Comparison of ENCODE assay signal across 8 cellular contexts in the genomic region with DNA sequence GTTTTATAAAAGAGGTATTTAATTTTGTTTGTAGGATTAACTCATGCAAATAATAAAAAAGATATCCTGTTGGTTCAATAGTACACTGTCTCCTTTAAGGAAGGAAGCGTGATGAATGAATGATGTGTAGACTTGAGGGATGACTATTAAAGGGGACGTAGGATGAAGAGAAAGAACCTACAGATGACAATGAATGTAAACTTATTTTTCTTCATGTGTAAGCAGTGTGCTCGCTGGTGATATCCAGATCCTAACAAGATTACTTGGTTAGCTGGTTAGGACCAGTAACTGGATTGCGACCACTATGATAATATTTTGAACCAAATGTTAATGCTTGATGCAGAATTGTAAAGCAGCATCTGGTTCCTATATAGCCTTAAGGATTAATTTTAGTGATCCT. TPM values are rescaled to one million over a fixed set of nuclear protein-coding genes. Genes with fewer than 3 reads are reported as not detected.
DNase-seq lines count a peak whose midpoint lies in the region; ATAC-seq, FAIRE-seq and TF ChIP-seq lines count a peak whose summit lies in the region.

No MANE protein-coding gene starts in this region.

- H3K79me2 ChIP-seq in HepG2 (ENCODE audit: insufficient read depth, low read length): peaks cover 46% of the 10 kb centered on the region

- H2AFZ ChIP-seq in HepG2 (ENCODE audit: low read length): no peak overlapping the region

- H3K36me3 ChIP-seq in left ventricle myocardium inferior (peaks cover 14% of the 10 kb centered on the region), HepG2 (replicated peaks in 1 of 2; ENCODE audit: control insufficient read depth in 1 of 2, insufficient read depth in 2 of 2, low read length in 2 of 2) (no peaks in the 10 kb centered on the region; a peak in 2 of 5 replicates), vagina (peaks cover 0 to 6% of the 10 kb centered on the region in 2 donors)

- peaks cover 75% of the 10 kb centered on the region for H3K4me1 ChIP-seq in left ventricle myocardium inferior
- H3K4me1 ChIP-seq in HepG2 (ENCODE audit: insufficient read depth, low read length): peaks cover 41% of the 10 kb centered on the region
- H3K4me1 ChIP-seq in vagina: peaks cover 61% of the 10 kb centered on the region

- TF ChIP-seq CTCF in left ventricle myocardium inferior (IDR thresholded peaks at IDR 0.05; ENCODE audit: borderline replicate concordance): no peak
- TF ChIP-seq CTCF in HepG2 (CRISPR knock-in tag; IDR thresholded peaks at IDR 0.05): no peak
- no peak for TF ChIP-seq CTCF in vagina (IDR thresholded peaks at IDR 0.05)

- no peak for TF ChIP-seq POLR2A in HepG2 (IDR thresholded peaks at IDR 0.05; ENCODE audit: insufficient read depth in 1 of 2, low read depth in 2 of 2, low read length in 2 of 2)
- TF ChIP-seq POLR2A in vagina (IDR thresholded peaks at IDR 0.05): no peak

- in situ Hi-C loops in HepG2 (cut with HindIII; ENCODE audit: extremely low pct_ligation_motif_present, low pct_unique_long_range_greater_than_20kb): no loop called here

- H3K9ac ChIP-seq in HepG2 (ENCODE audit: insufficient read depth, low read depth, low read length): peak overlapping the region; percentile 34; the same call in 1 of the 2 replicates

- no peak for FAIRE-seq in HepG2 (lab: Jason Lieb, UNC)

- peak overlapping the region; percentile 96 for H3K4me3 ChIP-seq in left ventricle myocardium inferior
- peak overlapping the region; percentile 95 to 99 (median 97); a peak in 5 of 6 replicates for H3K4me3 ChIP-seq in HepG2 (replicated peaks in 1 of 3; ENCODE audit: insufficient read depth in 1 of 3, low read depth in 2 of 3, low read length in 3 of 3)
- peak overlapping the region; percentile 89 to 95 for H3K4me3 ChIP-seq in vagina

- ATAC-seq in left cardiac atrium: no peak
- no peak for ATAC-seq in HepG2

- peaks cover 76% of the 10 kb centered on the region for H3K36me3 Mint-ChIP-seq in activated T-helper 2 cell treated with anti-CD3 and anti-CD28 coated beads, Interferon-gamma antibody, Interleukin-2, Interleukin-4, amounts not matched to agents 10 μg/mL and 5 μg/mL and 100 μg/mL, durations not matched to agents 14 hours and 24 hours and 36 hours (ENCODE audit: low read depth)

- H3K27me3 ChIP-seq in left ventricle myocardium inferior (ENCODE audit: low read depth) (no peaks in the 10 kb centered on the region), HepG2 (ENCODE audit: control insufficient read depth in 1 of 2, insufficient read depth in 2 of 2, low read length in 2 of 2) (no peaks in the 10 kb centered on the region), vagina (no peaks in the 10 kb centered on the region)

- intact Hi-C loops in left ventricle myocardium inferior (cut with micrococcal nuclease) (no loop called here), left cardiac atrium (cut with DNase I) (no loop called here), HepG2 (cut with micrococcal nuclease; ENCODE audit: unreplicated experiment) (loop anchor here (5.0 kb wide), 1 partner anchor 72 kb away; no protein-coding TSS in a partner anchor), vagina (cut with DNase I) (loop anchor here (10.0 kb wide), 1 partner anchor 209 kb away; no protein-coding TSS in a partner anchor), posterior cingulate gyrus (cut with DNase I) (no loop called here)
- intact Hi-C loops in activated T-helper 2 cell treated with anti-CD3 and anti-CD28 coated beads, Interferon-gamma antibody, Interleukin-2, Interleukin-4, amounts not matched to agents 10 μg/mL and 5 μg/mL and 100 μg/mL, durations not matched to agents 14 hours and 24 hours and 36 hours (cut with micrococcal nuclease): loop anchor here (2.0 to 5.0 kb wide), 2 partner anchors 273 to 625 kb away; a partner anchor contains a TSS

- peak overlapping the region; percentile 99 for H3K4me3 Mint-ChIP-seq in activated T-helper 2 cell treated with anti-CD3 and anti-CD28 coated beads, Interferon-gamma antibody, Interleukin-2, Interleukin-4, amounts not matched to agents 10 μg/mL and 5 μg/mL and 100 μg/mL, durations not matched to agents 14 hours and 24 hours and 36 hours (ENCODE audit: low read depth)

- H3K27ac ChIP-seq in left ventricle myocardium inferior (replicated peaks) (peak overlapping the region; percentile 100), HepG2 (ENCODE audit: extremely low read length, insufficient read depth, low read length) (no peak overlapping the region), vagina (peak overlapping the region; percentile 100)

- no peaks in the 10 kb centered on the region for H3K27me3 Mint-ChIP-seq in activated T-helper 2 cell treated with anti-CD3 and anti-CD28 coated beads, Interferon-gamma antibody, Interleukin-2, Interleukin-4, amounts not matched to agents 10 μg/mL and 5 μg/mL and 100 μg/mL, durations not matched to agents 14 hours and 24 hours and 36 hours (ENCODE audit: low read depth)

- H3K9me3 ChIP-seq in left ventricle myocardium inferior (replicated peaks): no peaks in the 10 kb centered on the region
- no peaks in the 10 kb centered on the region for H3K9me3 ChIP-seq in HepG2 (ENCODE audit: low read length)
- H3K9me3 ChIP-seq in vagina: no peaks in the 10 kb centered on the region

- H3K27ac Mint-ChIP-seq in activated T-helper 2 cell treated with anti-CD3 and anti-CD28 coated beads, Interferon-gamma antibody, Interleukin-2, Interleukin-4, amounts not matched to agents 10 μg/mL and 5 μg/mL and 100 μg/mL, durations not matched to agents 14 hours and 24 hours and 36 hours: peak overlapping the region; percentile 99

- H3K9me3 Mint-ChIP-seq in activated T-helper 2 cell treated with anti-CD3 and anti-CD28 coated beads, Interferon-gamma antibody, Interleukin-2, Interleukin-4, amounts not matched to agents 10 μg/mL and 5 μg/mL and 100 μg/mL, durations not matched to agents 14 hours and 24 hours and 36 hours: no peaks in the 10 kb centered on the region

- 51% methylated on average over 4 of the region's 4 CpGs for WGBS in HepG2 (ENCODE audit: low lambda C conversion rate)

- H3K4me1 Mint-ChIP-seq in activated T-helper 2 cell treated with anti-CD3 and anti-CD28 coated beads, Interferon-gamma antibody, Interleukin-2, Interleukin-4, amounts not matched to agents 10 μg/mL and 5 μg/mL and 100 μg/mL, durations not matched to agents 14 hours and 24 hours and 36 hours (ENCODE audit: low read depth): peaks cover 41% of the 10 kb centered on the region

- no TSS peak for BruUV-seq in HepG2 (replicated peaks; lab: Mats Ljungman, UMichigan)

- TF ChIP-seq EP300 in HepG2 (IDR thresholded peaks at IDR 0.05; ENCODE audit: low read depth in 2 of 2, low read length in 2 of 2): no peak
- no peak for TF ChIP-seq EP300 in HepG2 (CRISPR knock-in tag; IDR thresholded peaks at IDR 0.05; ENCODE audit: borderline replicate concordance)

- CTCF ChIA-PET in HepG2 (lab: Yijun Ruan, JAX; ENCODE audit: low intra/inter-chr PET ratio, low total read pairs): no interaction called here

- no peak for DNase-seq in left ventricle myocardium inferior
- DNase-seq in left cardiac atrium: no peak
- DNase-seq in activated T-helper 2 cell treated with anti-CD3 and anti-CD28 coated beads, Interferon-gamma antibody, Interleukin-2, Interleukin-4, amounts not matched to agents 10 μg/mL and 5 μg/mL and 100 μg/mL, durations not matched to agents 14 hours and 24 hours and 36 hours (ENCODE audit: low spot score): no peak
- no peak for DNase-seq in HepG2 (ENCODE audit: low spot score)
- DNase-seq in vagina (ENCODE audit: extremely low spot score in 2 of 2): no peak
- no peak for DNase-seq in C1 segment of cervical spinal cord (lab: John Stamatoyannopoulos, UW)
- no peak for DNase-seq in medulla oblongata (ENCODE audit: extremely low spot score)
- DNase-seq in posterior cingulate gyrus: no peak

- H4K20me1 ChIP-seq in HepG2 (ENCODE audit: insufficient read depth, low read length): peaks cover 27% of the 10 kb centered on the region

- POLR2A ChIA-PET in HepG2 (lab: Yijun Ruan, JAX): interaction anchor here (1.4 kb wide), 1 partner anchor 108 kb away, joined by 3 read pairs; no protein-coding TSS in a partner anchor

- TF ChIP-seq RAD21 in HepG2 (CRISPR knock-in tag; IDR thresholded peaks at IDR 0.05): no peak

- peak overlapping the region; percentile 87 for H3K4me2 ChIP-seq in HepG2 (ENCODE audit: low read depth, low read length)

RNA-seq across cellular contexts. Expression of a gene that starts 2.6 kb away (rescaled TPM):
- total RNA-seq in left ventricle myocardium inferior: 24.4 TPM
- 10 to 100 TPM; 28.6 to 38.0 TPM for total RNA-seq in left cardiac atrium
- 162 and 165 TPM in 2 replicates for total RNA-seq in activated T-helper 2 cell treated with anti-CD3 and anti-CD28 coated beads, Interferon-gamma antibody, Interleukin-2, Interleukin-4, amounts not matched to agents 10 μg/mL and 5 μg/mL and 100 μg/mL, durations not matched to agents 14 hours and 24 hours and 36 hours
- 31.9 and 36.1 TPM in 2 replicates for total RNA-seq in HepG2 (2016; rRNA removed; fragmentation: Illumina TruSeq; extraction: Trizol)
- 9.3 and 12.2 TPM in 2 replicates for total RNA-seq in HepG2 (2016; cell fraction: cytosol; rRNA removed; fragmentation: Illumina TruSeq; extraction: Trizol; ENCODE audit: low read depth)
- total RNA-seq in HepG2 (2016; cell fraction: insoluble cytoplasmic fraction; rRNA removed; fragmentation: Illumina TruSeq; extraction: Trizol): 35.0 TPM in 2 replicates
- total RNA-seq in HepG2 (2016; cell fraction: membrane; rRNA removed; fragmentation: Illumina TruSeq; extraction: Trizol): 33.5 and 36.6 TPM in 2 replicates
- total RNA-seq in HepG2 (2016; cell fraction: nucleus; rRNA removed; fragmentation: Illumina TruSeq; extraction: Trizol): 18.8 and 19.2 TPM in 2 replicates
- 12.7 and 13.6 TPM in 2 replicates for polyA plus RNA-seq in HepG2 (2011; rRNA removed)
- 10.4 and 11.2 TPM in 2 replicates for polyA plus RNA-seq in HepG2 (2011; cell fraction: cytosol; rRNA removed)
- polyA plus RNA-seq in HepG2 (2011; cell fraction: nucleus; rRNA removed): 8.5 TPM in 2 replicates
- 22.3 and 22.4 TPM in 2 replicates for polyA plus RNA-seq in HepG2 (2012)
- polyA plus RNA-seq in HepG2 (2016; cell fraction: cytosol; fragmentation: Illumina TruSeq; extraction: Trizol; ENCODE audit: low read depth): 7.1 and 10.0 TPM in 2 replicates
- 45.6 and 46.6 TPM in 2 replicates for polyA plus RNA-seq in HepG2 (2016; cell fraction: insoluble cytoplasmic fraction; fragmentation: Illumina TruSeq; extraction: Trizol; ENCODE audit: low read depth)
- polyA plus RNA-seq in HepG2 (2016; cell fraction: membrane; fragmentation: Illumina TruSeq; extraction: Trizol; ENCODE audit: low read depth): 20.3 and 27.1 TPM in 2 replicates
- polyA plus RNA-seq in HepG2 (2016; cell fraction: nucleus; fragmentation: Illumina TruSeq; extraction: Trizol; ENCODE audit: insufficient read depth, low read depth): 31.2 and 33.5 TPM in 2 replicates
- polyA minus RNA-seq in HepG2 (2011; rRNA and poly(A)+ RNA removed; ENCODE audit: low replicate concordance): 13.8 and 26.7 TPM in 2 replicates
- polyA minus RNA-seq in HepG2 (2011; cell fraction: cytosol; rRNA and poly(A)+ RNA removed): 9.2 and 10.8 TPM in 2 replicates
- 10.3 and 10.9 TPM in 2 replicates for polyA minus RNA-seq in HepG2 (2011; cell fraction: nucleus; rRNA and poly(A)+ RNA removed)
- 48.6 TPM for total RNA-seq in vagina

RNA-seq across cellular contexts. Expression of a gene that starts 42.9 kb away (rescaled TPM):
- total RNA-seq in left ventricle myocardium inferior (52.7 TPM), left cardiac atrium (10 to 100 TPM; 48.6 to 60.5 TPM), HepG2 (2016; rRNA removed; fragmentation: Illumina TruSeq; extraction: Trizol) (57.9 and 62.5 TPM in 2 replicates), vagina (77.8 TPM)
- total RNA-seq in activated T-helper 2 cell treated with anti-CD3 and anti-CD28 coated beads, Interferon-gamma antibody, Interleukin-2, Interleukin-4, amounts not matched to agents 10 μg/mL and 5 μg/mL and 100 μg/mL, durations not matched to agents 14 hours and 24 hours and 36 hours: 75.0 and 81.0 TPM in 2 replicates
- 35.7 and 44.4 TPM in 2 replicates for total RNA-seq in HepG2 (2016; cell fraction: cytosol; rRNA removed; fragmentation: Illumina TruSeq; extraction: Trizol; ENCODE audit: low read depth)
- 59.7 and 63.0 TPM in 2 replicates for total RNA-seq in HepG2 (2016; cell fraction: insoluble cytoplasmic fraction; rRNA removed; fragmentation: Illumina TruSeq; extraction: Trizol)
- 22.3 and 26.0 TPM in 2 replicates for total RNA-seq in HepG2 (2016; cell fraction: membrane; rRNA removed; fragmentation: Illumina TruSeq; extraction: Trizol)
- 91.5 and 98.9 TPM in 2 replicates for total RNA-seq in HepG2 (2016; cell fraction: nucleus; rRNA removed; fragmentation: Illumina TruSeq; extraction: Trizol)
- polyA plus RNA-seq in HepG2 (2011; rRNA removed): 19.9 and 21.3 TPM in 2 replicates
- 6.3 and 8.5 TPM in 2 replicates for polyA plus RNA-seq in HepG2 (2011; cell fraction: cytosol; rRNA removed)
- 36.3 and 47.2 TPM in 2 replicates for polyA plus RNA-seq in HepG2 (2011; cell fraction: nucleus; rRNA removed)
- 21.6 and 25.8 TPM in 2 replicates for polyA plus RNA-seq in HepG2 (2012)
- polyA plus RNA-seq in HepG2 (2016; cell fraction: cytosol; fragmentation: Illumina TruSeq; extraction: Trizol; ENCODE audit: low read depth): 2.7 and 3.3 TPM in 2 replicates
- polyA plus RNA-seq in HepG2 (2016; cell fraction: insoluble cytoplasmic fraction; fragmentation: Illumina TruSeq; extraction: Trizol; ENCODE audit: low read depth): 58.7 and 61.6 TPM in 2 replicates
- 5.6 TPM in 2 replicates for polyA plus RNA-seq in HepG2 (2016; cell fraction: membrane; fragmentation: Illumina TruSeq; extraction: Trizol; ENCODE audit: low read depth)
- 92.9 and 120 TPM in 2 replicates for polyA plus RNA-seq in HepG2 (2016; cell fraction: nucleus; fragmentation: Illumina TruSeq; extraction: Trizol; ENCODE audit: insufficient read depth, low read depth)
- 21.7 and 46.2 TPM in 2 replicates for polyA minus RNA-seq in HepG2 (2011; rRNA and poly(A)+ RNA removed; ENCODE audit: low replicate concordance)
- polyA minus RNA-seq in HepG2 (2011; cell fraction: cytosol; rRNA and poly(A)+ RNA removed): 16.4 and 23.0 TPM in 2 replicates
- 222 and 226 TPM in 2 replicates for polyA minus RNA-seq in HepG2 (2011; cell fraction: nucleus; rRNA and poly(A)+ RNA removed)

Comparison
In these comparisons a context has a peak if more than half of its experiments do, and no peak if none do; other contexts are left out.
1. intact Hi-C loops: an anchor here in activated T-helper 2 cell treated with anti-CD3 and anti-CD28 coated beads, Interferon-gamma antibody, Interleukin-2, Interleukin-4, amounts not matched to agents 10 μg/mL and 5 μg/mL and 100 μg/mL, durations not matched to agents 14 hours and 24 hours and 36 hours (2.0 to 5.0 kb wide), HepG2 (5.0 kb wide) and vagina (10.0 kb wide); none called in left ventricle myocardium inferior, left cardiac atrium and posterior cingulate gyrus.